11 cellular contexts compared by ENCODE assay signal in genomic region chr1:19427087-19427781, GRCh38. TPM values are rescaled to one million over a fixed set of nuclear protein-coding genes. Genes with fewer than 3 reads are reported as not detected.
DNase-seq lines count a peak whose midpoint lies in the region; ATAC-seq, FAIRE-seq and TF ChIP-seq lines count a peak whose summit lies in the region.
"Had no signal": no experiment of that assay in that cellular context is flagged by ENCODE, and none has a peak within 500 bp of the region (broad histone marks: within the 10 kb centered on the region; RNA-seq: fewer than 3 reads in every experiment).

No MANE protein-coding gene starts in this region.

- H3K4me3 ChIP-seq in muscle layer of colon (ENCODE audit: low read depth in 1 of 2, low read length in 2 of 2) (peak overlapping the region; percentile 15 to 33), tibial artery (no peak overlapping the region), GM23338 (no peak overlapping the region)
- H3K4me3 ChIP-seq: SK-N-MC had no signal

- H4K20me1 ChIP-seq in GM23338 (replicated peaks; ENCODE audit: insufficient read depth) = peaks cover 94% of the 10 kb centered on the region

- H3K9me3 ChIP-seq in muscle layer of colon (ENCODE audit: low read length) (no peaks in the 10 kb centered on the region), tibial artery (no peaks in the 10 kb centered on the region)

- no peaks in the 10 kb centered on the region for H3F3A ChIP-seq in GM23338 (replicated peaks; ENCODE audit: low read depth)

- TF ChIP-seq CTCF in chondrocyte (IDR thresholded peaks at IDR 0.05) (no peak), tibial artery (IDR thresholded peaks at IDR 0.05) (no peak), GM23338 (conservative IDR thresholded peaks at IDR 0.05; ENCODE audit: low read depth in 2 of 2) (no peak), D721Med (IDR thresholded peaks at IDR 0.05; ENCODE audit: insufficient read depth, missing control alignments) (no peak)

- H3K4me1 ChIP-seq in muscle layer of colon (ENCODE audit: insufficient read depth, low read length) = peaks cover 89% of the 10 kb centered on the region
- peaks cover 0 to 89% (median 76%) of the 10 kb centered on the region in 4 donors for H3K4me1 ChIP-seq in tibial artery
- peaks cover 21% of the 10 kb centered on the region for H3K4me1 ChIP-seq in GM23338 (ENCODE audit: insufficient read depth)

- intact Hi-C loops in tibial artery (cut with DNase I; ENCODE audit: low total_unique reads) = no loop called here

- H3K9me3 Mint-ChIP-seq in chondrocyte (ENCODE audit: low read depth) (no peaks in the 10 kb centered on the region), GM23338 (no peaks in the 10 kb centered on the region)

- H3K4me3 Mint-ChIP-seq in chondrocyte (ENCODE audit: unreplicated experiment) (no peak overlapping the region), GM23338 (no peak overlapping the region)

- H3K27me3 ChIP-seq in muscle layer of colon (ENCODE audit: control insufficient read depth in 1 of 2, insufficient read depth in 2 of 2, low read length in 2 of 2) = no peaks in the 10 kb centered on the region
- H3K27me3 ChIP-seq in tibial artery = no peaks in the 10 kb centered on the region
- H3K27me3 ChIP-seq in GM23338 (ENCODE audit: insufficient read depth) = no peaks in the 10 kb centered on the region

- H3K27me3 Mint-ChIP-seq in chondrocyte (ENCODE audit: low read depth) = no peaks in the 10 kb centered on the region
- H3K27me3 Mint-ChIP-seq in GM23338 (ENCODE audit: insufficient read depth, low read depth, poor library complexity) = peaks cover 2% of the 10 kb centered on the region

- DNase-seq in DMS53 (lab: John Stamatoyannopoulos, UW) = peak; percentile 41
- no peak for DNase-seq in DMS53 treated with DMSO at 0.1 percent for 48 hours (lab: John Stamatoyannopoulos, UW; ENCODE audit: unreplicated experiment)
- no peak for DNase-seq in chondrocyte (ENCODE audit: low spot score)
- no peak for DNase-seq in tibial artery
- DNase-seq in stimulated activated CD4-positive, alpha-beta T cell treated with anti-CD3 and anti-CD28 coated beads, Interleukin-4, amount 100 ng/mL, for 4 hours = no peak
- DNase-seq in GM23338 (ENCODE audit: low spot score) = no peak
- no peak for DNase-seq in D721Med (ENCODE audit: insufficient read length, low spot score)
- DNase-seq: NCI-H2107; stimulated activated naive CD4-positive, alpha-beta T cell had no signal

- no peak for FAIRE-seq in D721Med (lab: Jason Lieb, UNC)

- no peak for ATAC-seq in GM23338

- H3K36me3 ChIP-seq in muscle layer of colon (ENCODE audit: insufficient read depth, low read length) (no peaks in the 10 kb centered on the region), tibial artery (no peaks in the 10 kb centered on the region), GM23338 (ENCODE audit: insufficient read depth) (no peaks in the 10 kb centered on the region)

- H3K27ac ChIP-seq in muscle layer of colon (ENCODE audit: low read depth, low read length) (peak overlapping the region; percentile 94), tibial artery (peak overlapping the region; percentile 85 to 88), GM23338 (ENCODE audit: low read depth) (no peak overlapping the region)
- H3K27ac ChIP-seq: SK-N-MC had no signal

- H3K9ac ChIP-seq in muscle layer of colon (ENCODE audit: low read length) = peak overlapping the region; percentile 4

- no peaks in the 10 kb centered on the region for H3K9me2 ChIP-seq in GM23338 (ENCODE audit: insufficient read depth)

- H3K4me2 ChIP-seq in GM23338 = no peak overlapping the region

- no peak overlapping the region for H2AFZ ChIP-seq in GM23338

- H3K36me3 Mint-ChIP-seq in chondrocyte (ENCODE audit: low read depth) = peaks cover 4% of the 10 kb centered on the region
- H3K36me3 Mint-ChIP-seq in GM23338 (ENCODE audit: low read depth) = peaks cover 3% of the 10 kb centered on the region; the same call in 2 of the 3 replicates

- peak overlapping the region; percentile 74 for H3K27ac Mint-ChIP-seq in chondrocyte (ENCODE audit: unreplicated experiment)
- no peak overlapping the region for H3K27ac Mint-ChIP-seq in GM23338

- H3K79me2 ChIP-seq in GM23338 (replicated peaks; ENCODE audit: insufficient read depth) = peaks cover 100% of the 10 kb centered on the region

- H3K4me1 Mint-ChIP-seq in chondrocyte (ENCODE audit: low read depth) = peaks cover 75% of the 10 kb centered on the region
- peaks cover 26% of the 10 kb centered on the region for H3K4me1 Mint-ChIP-seq in GM23338

TF ChIP-seq in GM23338, 12 proteins besides CTCF, POLR2A, EP300 and RAD21 (continues in another document):
- no peak for TF ChIP-seq JUNB (IDR thresholded peaks at IDR 0.05; ENCODE audit: unreplicated experiment)
- TF ChIP-seq NANOG (IDR thresholded peaks at IDR 0.05; ENCODE audit: borderline replicate concordance) = no peak
- TF ChIP-seq EZH2phosphoT487 (IDR thresholded peaks at IDR 0.05; ENCODE audit: unreplicated experiment) = no peak
- no peak for TF ChIP-seq ZNF331 (CRISPR knock-in tag; IDR thresholded peaks at IDR 0.05; ENCODE audit: low read depth)
- no peak for TF ChIP-seq CREB1 (CRISPR knock-in tag; IDR thresholded peaks at IDR 0.05; ENCODE audit: low read depth)
- TF ChIP-seq POLR2AphosphoS5 (IDR thresholded peaks at IDR 0.05; ENCODE audit: low read depth) = no peak
- no peak for TF ChIP-seq EZH2 (IDR thresholded peaks at IDR 0.05; ENCODE audit: low read depth, unreplicated experiment)
- TF ChIP-seq STAT1 (IDR thresholded peaks at IDR 0.05; ENCODE audit: unreplicated experiment) = no peak
- TF ChIP-seq ZNF114 (CRISPR knock-in tag; IDR thresholded peaks at IDR 0.05) = no peak
- no peak for TF ChIP-seq ETS1 (IDR thresholded peaks at IDR 0.05)

RNA-seq across cellular contexts. Expression of gene CAPZB, which starts 58.1 kb away (rescaled TPM):
- total RNA-seq in chondrocyte = 285 to 353 TPM (median 352 TPM) in 3 replicates
- total RNA-seq in GM23338 (2014; rRNA removed; shearing (Covaris generic)) = 183 and 195 TPM in 2 replicates
- 320 and 348 TPM in 2 replicates for polyA plus RNA-seq in GM23338 (2016; fragmentation: Nextera tagmentation; extraction: Ambion mirVana)

Comparison
In these comparisons a context has a peak if more than half of its experiments do, and no peak if none do; other contexts are left out.
1. H3K4me3 ChIP-seq: peak in muscle layer of colon (2 of 2); none in tibial artery (0 of 2) and GM23338 (single experiment).